ENCODE assay signal across 13 cellular contexts in the genomic region with DNA sequence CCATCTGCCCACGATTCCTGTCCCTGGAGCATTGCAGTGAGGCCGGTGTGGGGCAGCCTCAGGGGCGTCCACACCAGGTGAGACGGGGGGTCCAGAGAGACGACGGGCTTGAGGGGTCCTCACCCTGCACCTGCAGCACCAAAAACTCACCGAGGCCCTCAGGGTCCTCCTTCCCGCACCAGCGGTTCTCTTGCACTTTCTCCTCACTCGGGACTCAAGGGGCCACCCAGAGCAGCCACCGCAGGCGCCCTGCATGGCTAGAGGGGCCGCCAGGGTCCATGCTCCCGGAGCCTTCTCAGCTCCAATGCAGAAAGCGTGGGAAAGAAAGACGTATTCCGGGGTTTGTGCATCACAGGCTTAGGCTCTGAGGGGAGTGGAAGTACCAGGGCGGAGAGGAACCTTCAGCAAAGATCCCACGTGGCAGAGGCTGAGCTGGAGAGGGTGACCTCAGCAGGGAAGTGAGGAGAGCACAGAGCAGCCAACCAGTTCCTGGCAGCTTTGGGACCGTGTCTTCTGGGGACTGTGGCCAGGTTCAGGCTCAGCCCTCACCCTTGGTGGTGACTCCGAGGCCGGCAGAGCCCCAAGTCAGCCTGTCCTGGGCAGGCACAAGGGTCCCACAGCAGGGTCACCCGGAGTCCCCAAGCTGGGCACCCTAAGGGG. TPM values are rescaled to one million over a fixed set of nuclear protein-coding genes. Genes with fewer than 3 reads are reported as not detected.
DNase-seq lines count a peak whose midpoint lies in the region; ATAC-seq and TF ChIP-seq lines count a peak whose summit lies in the region.
"Had no signal": no experiment of that assay in that cellular context is flagged by ENCODE, and none has a peak within 500 bp of the region (broad histone marks: within the 10 kb centered on the region; RNA-seq: fewer than 3 reads in every experiment).

No MANE protein-coding gene starts in this region.

- H3K9ac ChIP-seq in IMR-90 (ENCODE audit: low read depth, low read length) (no peak overlapping the region), endodermal cell (ENCODE audit: extremely low read depth, low read length, poor library complexity, severe bottlenecking) (no peak overlapping the region)

- H3K36me3 Mint-ChIP-seq in endodermal cell (ENCODE audit: low read depth) = no peaks in the 10 kb centered on the region
- H3K36me3 Mint-ChIP-seq: CD8-positive, alpha-beta memory T cell had no signal

- ATAC-seq in IMR-90 (ENCODE audit: low read depth) = peak; percentile 18
- peak; percentile 25 to 60 (median 57) for ATAC-seq in psoas muscle

- WGBS in IMR-90 (ENCODE audit: extremely low coverage in 2 of 2, insufficient read length in 1 of 2), 2 experiments = 93% methylated on average over 5 of the region's 23 CpGs; no CpG with 5 or more reads in 1 of the 2 experiments
- 74 to 81% (median 75%) methylated on average over 23 of the region's 23 CpGs for WGBS in psoas muscle, 3 donors
- WGBS in endodermal cell (ENCODE audit: insufficient coverage in 1 of 2, insufficient read length in 1 of 2), 2 experiments = 91 to 94% methylated on average over 13 to 23 of the region's 23 CpGs

- peak overlapping the region; percentile 94 for H4K91ac ChIP-seq in IMR-90 (ENCODE audit: insufficient read depth, low read depth, low read length)

- H3K56ac ChIP-seq in IMR-90 (ENCODE audit: extremely low read depth, insufficient read depth, low read length) = 0 out of 2 replicates have a peak overlapping the region, but pooled peaks have one; percentile 69

- H2AFZ ChIP-seq in IMR-90 (replicated peaks; ENCODE audit: low read length, poor library complexity) = peak overlapping the region; percentile 88

- H3K36me3 ChIP-seq in IMR-90 (ENCODE audit: control insufficient read depth, insufficient read depth, low read length) (no peaks in the 10 kb centered on the region), psoas muscle (ENCODE audit: insufficient read depth in 1 of 2, low read depth in 1 of 2) (no peaks in the 10 kb centered on the region), endodermal cell (ENCODE audit: control insufficient read depth, insufficient read depth, low read length) (no peaks in the 10 kb centered on the region)
- H3K36me3 ChIP-seq: gastrocnemius medialis had no signal

- peak overlapping the region; percentile 99 for H2BK120ac ChIP-seq in IMR-90 (ENCODE audit: low read depth, low read length)

- H3K27me3 ChIP-seq in IMR-90 (ENCODE audit: control insufficient read depth, insufficient read depth, low read length) (no peaks in the 10 kb centered on the region), psoas muscle (ENCODE audit: insufficient read depth in 3 of 3, low read length in 2 of 3) (peaks cover 0 to 32% (median 2%) of the 10 kb centered on the region in 3 donors), endodermal cell (ENCODE audit: control insufficient read depth, insufficient read depth, low read length, poor library complexity, severe bottlenecking) (no peaks in the 10 kb centered on the region)

- no peak overlapping the region for H3K4me3 Mint-ChIP-seq in endodermal cell
- H3K4me3 Mint-ChIP-seq: CD8-positive, alpha-beta memory T cell had no signal

- peak overlapping the region; percentile 99 for H3K4ac ChIP-seq in IMR-90 (ENCODE audit: low read depth, low read length)

- peak overlapping the region; percentile 80 for H2BK15ac ChIP-seq in IMR-90 (ENCODE audit: low read depth, low read length)

- no peaks in the 10 kb centered on the region for H3K4me1 Mint-ChIP-seq in endodermal cell
- H3K4me1 Mint-ChIP-seq: CD8-positive, alpha-beta memory T cell had no signal

- H3K27me3 Mint-ChIP-seq in endodermal cell (ENCODE audit: insufficient read depth) = no peaks in the 10 kb centered on the region

- H3K27ac ChIP-seq in IMR-90 (ENCODE audit: insufficient read depth, low read length) (peak overlapping the region; percentile 66), psoas muscle (no peak overlapping the region), endodermal cell (ENCODE audit: low read depth, low read length) (no peak overlapping the region)
- H3K27ac ChIP-seq: gastrocnemius medialis, VCaP had no signal

- peak overlapping the region; percentile 81 to 95 for H4K8ac ChIP-seq in IMR-90 (ENCODE audit: low read depth in 2 of 2, low read length in 2 of 2)

- peaks cover 30% of the 10 kb centered on the region for H3K9me1 ChIP-seq in IMR-90 (ENCODE audit: insufficient read depth, low read length)

- peak overlapping the region; percentile 24; the same call in 1 of the 2 replicates for H4K5ac ChIP-seq in IMR-90 (ENCODE audit: low read depth, low read length)

- peak overlapping the region; percentile 97 for H2AK5ac ChIP-seq in IMR-90 (ENCODE audit: low read depth, low read length)

- H3K18ac ChIP-seq in IMR-90 (ENCODE audit: low read depth, low read length) = peak overlapping the region; percentile 55

- intact Hi-C loops in IMR-90 (cut with micrococcal nuclease) = no loop called here
- intact Hi-C loops in psoas muscle (cut with DNase I) = no loop called here

- H3K9me3 ChIP-seq in IMR-90 (ENCODE audit: control insufficient read depth, insufficient read depth, low read length) = no peaks in the 10 kb centered on the region
- no peaks in the 10 kb centered on the region for H3K9me3 ChIP-seq in psoas muscle
- no peaks in the 10 kb centered on the region for H3K9me3 ChIP-seq in endodermal cell (ENCODE audit: control insufficient read depth, low read length)
- H3K9me3 ChIP-seq: gastrocnemius medialis had no signal

- DNase-seq in D341Med (ENCODE audit: low spot score) (peak; percentile 15), IMR-90 (no peak), fibroblast of the aortic adventitia (ENCODE audit: low read depth) (peak; percentile 49), psoas muscle (peak in 1 of 2 donors; percentile 72), NCI-H2029 treated with DMSO at 0.1 percent for 48 hours (lab: John Stamatoyannopoulos, UW) (no peak), endodermal cell (no peak), OCI-M1 (lab: John Stamatoyannopoulos, UW) (no peak)
- no peak for DNase-seq in effector CD4-positive, alpha-beta T cell
- DNase-seq: NCI-H446, SHP77 had no signal

- POLR2A ChIA-PET in IMR-90 (lab: Charles Lee; ENCODE audit: unreplicated experiment) = interaction anchor here (0.6 to 1.3 kb wide), 4 partner anchors 12 to 61 kb away, joined by 3 to 6 read pairs (median 4); no protein-coding TSS in a partner anchor

- H2BK5ac ChIP-seq in IMR-90 (ENCODE audit: low read depth, low read length, poor library complexity, severe bottlenecking) = peak overlapping the region; percentile 99

- H3K27ac Mint-ChIP-seq in endodermal cell = no peak overlapping the region

- no TSS peak for BruUV-seq in IMR-90 (replicated peaks; lab: Mats Ljungman, UMichigan)

- CTCF ChIA-PET in IMR-90 (lab: Yijun Ruan, JAX) = interaction anchor here (1.0 to 1.2 kb wide), 2 partner anchors 11 to 13 kb away, joined by 3 to 4 read pairs; no protein-coding TSS in a partner anchor

- peak overlapping the region; percentile 72 for H3K23ac ChIP-seq in IMR-90 (ENCODE audit: low read depth, low read length)

- peak overlapping the region; percentile 99 for H2AK9ac ChIP-seq in IMR-90 (replicated peaks; ENCODE audit: low read depth, low read length, poor library complexity)

- peaks cover 0 to 12% of the 10 kb centered on the region in 2 experiments; a peak in 2 of 4 replicates for H3K79me1 ChIP-seq in IMR-90 (ENCODE audit: low read depth in 1 of 2, low read length in 2 of 2)

- in situ Hi-C loops in IMR-90 (cut with MboI; ENCODE audit: low sequenced_read_pairs) = no loop called here

- TF ChIP-seq RAD21 in IMR-90 (IDR thresholded peaks at IDR 0.05; ENCODE audit: low read length) = no peak

- H3K14ac ChIP-seq in IMR-90 (replicated peaks; ENCODE audit: low read depth, low read length) = peak overlapping the region; percentile 93

- peak overlapping the region; percentile 96 for H2BK20ac ChIP-seq in IMR-90 (ENCODE audit: low read depth, low read length)

- dilution Hi-C loops in IMR-90 (cut with HindIII; ENCODE audit: low sequenced_read_pairs, unreplicated experiment) = no loop called here

- H3K4me3 ChIP-seq in IMR-90 (ENCODE audit: insufficient read depth, low read depth, low read length) (no peak overlapping the region), fibroblast of the aortic adventitia (ENCODE audit: low read depth, low read length) (no peak overlapping the region), psoas muscle (no peak overlapping the region), endodermal cell (ENCODE audit: low read length) (no peak overlapping the region)
- H3K4me3 ChIP-seq: gastrocnemius medialis had no signal

- H4K20me1 ChIP-seq in IMR-90 (ENCODE audit: insufficient read depth, low read length) = no peaks in the 10 kb centered on the region

- TF ChIP-seq POLR2A in IMR-90 (IDR thresholded peaks at IDR 0.05; ENCODE audit: low read depth, low read length) = no peak

- H3K9me3 Mint-ChIP-seq in endodermal cell = no peaks in the 10 kb centered on the region

- H3K4me2 ChIP-seq in IMR-90 (ENCODE audit: low read depth, low read length) = no peak overlapping the region

- H3K4me1 ChIP-seq in IMR-90 (ENCODE audit: control insufficient read depth, insufficient read depth, low read length) (peaks cover 24% of the 10 kb centered on the region), psoas muscle (no peaks in the 10 kb centered on the region), endodermal cell (ENCODE audit: control insufficient read depth, insufficient read depth, low read length) (no peaks in the 10 kb centered on the region)
- H3K4me1 ChIP-seq: gastrocnemius medialis had no signal

- TF ChIP-seq CTCF in IMR-90 (conservative IDR thresholded peaks at IDR 0.05; ENCODE audit: low read depth, low read length) (no peak), fibroblast of the aortic adventitia (IDR thresholded peaks at IDR 0.05; ENCODE audit: insufficient read depth, low read length) (no peak), psoas muscle (IDR thresholded peaks at IDR 0.05) (no peak), endodermal cell (conservative IDR thresholded peaks at IDR 0.05) (no peak)

TF ChIP-seq in IMR-90, 13 proteins besides CTCF, POLR2A, EP300 and RAD21 (continues in another document):
- no peak for TF ChIP-seq SMC3 (IDR thresholded peaks at IDR 0.05; ENCODE audit: low read depth, low read length)

RNA-seq across cellular contexts. Expression of a gene that starts 19.5 kb away (rescaled TPM):
- total RNA-seq in IMR-90 (2012; rRNA removed) (208 and 222 TPM in 2 replicates), fibroblast of the aortic adventitia (ENCODE audit: low replicate concordance) (1,068 and 5,275 TPM in 2 replicates), psoas muscle (100 to 1,000 TPM in 2 of 4 donors, 10 to 100 TPM in 2; 56.2 to 122 (median 90.4) TPM), endodermal cell (100 to 1,000 TPM; 259 to 377 TPM)
- polyA plus RNA-seq in IMR-90 (2012; rRNA removed) (1,065 and 1,165 TPM in 2 replicates), psoas muscle (10 to 100 TPM; 29.8 to 58.8 (median 47.1) TPM)
- polyA plus RNA-seq in IMR-90 (2012; cell fraction: cytosol; rRNA removed) = 753 and 1,846 TPM in 2 replicates
- polyA plus RNA-seq in IMR-90 (2012; cell fraction: nucleus; rRNA removed; ENCODE audit: low replicate concordance) = 2,830 and 5,552 TPM in 2 replicates
- 117 TPM for polyA plus RNA-seq in endodermal cell (2013, experiment 1 of 2)
- polyA plus RNA-seq in endodermal cell (2013, experiment 2 of 2) = 114 TPM

Comparison
In these comparisons a context has a peak if more than half of its experiments do, and no peak if none do; other contexts are left out.
1. DNase-seq: peak in D341Med (single experiment) and fibroblast of the aortic adventitia (single experiment); none in IMR-90 (single experiment), NCI-H2029 treated with DMSO at 0.1 percent for 48 hours (single experiment), endodermal cell (single experiment), effector CD4-positive, alpha-beta T cell (single experiment) and OCI-M1 (single experiment).